In the genomic region with DNA sequence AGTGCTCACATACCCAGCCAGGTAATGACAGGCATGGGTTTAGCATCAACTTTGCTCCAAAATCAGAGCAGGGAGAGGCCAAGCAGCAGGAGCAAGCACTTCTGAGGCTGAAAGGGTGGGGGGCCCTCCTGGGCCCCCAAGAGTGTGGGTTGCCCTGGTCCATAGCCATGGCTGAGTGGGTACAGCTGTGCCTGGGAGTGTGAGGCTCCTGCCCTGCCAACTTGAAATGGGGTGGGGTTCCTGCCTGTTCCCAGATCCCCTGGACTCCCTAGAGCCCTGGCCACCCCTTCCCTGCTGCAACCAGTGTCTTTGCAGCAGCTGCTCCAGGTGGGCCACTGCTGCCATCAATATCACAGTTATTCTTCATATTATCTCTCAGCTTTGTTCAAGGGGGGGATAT, we compare ENCODE assay signal across 31 cellular contexts.
"Had no signal": no experiment of that assay in that cellular context is flagged by ENCODE, and none has a peak within 500 bp of the region (broad histone marks: within the 10 kb centered on the region; RNA-seq: fewer than 3 reads in every experiment).

No MANE protein-coding gene starts in this region.

- H3K4me1 Mint-ChIP-seq: activated B cell treated with CpG ODN at 0.5 μM for 24 hours; activated naive CD4-positive, alpha-beta T cell treated with anti-CD3 and anti-CD28 coated beads, Interleukin-2, amount 50 U/mL, for 24 hours; activated naive CD8-positive, alpha-beta T cell treated with anti-CD3 and anti-CD28 coated beads for 36 hours; activated naive CD8-positive, alpha-beta T cell treated with anti-CD3 and anti-CD28 coated beads, Interleukin-2, amount 50 U/mL, for 24 hours; T-helper 17 cell had no signal

- H3K9me3 Mint-ChIP-seq: activated B cell treated with CpG ODN at 0.5 μM for 24 hours; activated CD8-positive, alpha-beta T cell treated with anti-CD3 and anti-CD28 coated beads for 36 hours; activated naive CD4-positive, alpha-beta T cell treated with anti-CD3 and anti-CD28 coated beads for 36 hours; activated naive CD4-positive, alpha-beta T cell treated with anti-CD3 and anti-CD28 coated beads, Interleukin-2, amount 50 U/mL, for 24 hours; activated naive CD8-positive, alpha-beta T cell treated with anti-CD3 and anti-CD28 coated beads for 36 hours; activated naive CD8-positive, alpha-beta T cell treated with anti-CD3 and anti-CD28 coated beads, Interleukin-2, amount 50 U/mL, for 24 hours; activated T-cell treated with anti-CD3 and anti-CD28 coated beads, Interleukin-2, amount 50 U/mL, for 4 hours; activated T-helper 2 cell treated with anti-CD3 and anti-CD28 coated beads, Interferon-gamma antibody, Interleukin-2, Interleukin-4, amounts not matched to agents 10 μg/mL and 5 μg/mL and 100 μg/mL, durations not matched to agents 14 hours and 24 hours and 36 hours; effector memory CD8-positive, alpha-beta T cell; T-helper 2 cell treated with Interferon-gamma antibody and Interleukin-4, amounts not matched to agents 5 μg/mL and 100 μg/mL, for 36 hours had no signal

- H3K4me3 ChIP-seq: adrenal gland, body of pancreas, esophagus squamous epithelium, gastroesophageal sphincter had no signal

- H3K36me3 Mint-ChIP-seq: activated naive CD4-positive, alpha-beta T cell treated with anti-CD3 and anti-CD28 coated beads, Interleukin-2, amount 50 U/mL, for 24 hours; activated naive CD8-positive, alpha-beta T cell treated with anti-CD3 and anti-CD28 coated beads for 36 hours had no signal

- ATAC-seq: activated CD4-positive, CD25-positive, alpha-beta regulatory T cell treated with anti-CD3 and anti-CD28 coated beads, Interleukin-2, amount 50 U/mL, for 24 hours; activated CD8-positive, alpha-beta T cell treated with anti-CD3 and anti-CD28 coated beads for 36 hours; activated naive CD8-positive, alpha-beta T cell treated with anti-CD3 and anti-CD28 coated beads, Interleukin-2, amount 50 U/mL, for 24 hours; activated T-cell treated with anti-CD3 and anti-CD28 coated beads, Interleukin-2, amount 50 U/mL, for 4 hours; body of pancreas; effector memory CD8-positive, alpha-beta T cell; gastroesophageal sphincter; T-helper 17 cell had no signal

- H3K4me3 Mint-ChIP-seq: activated B cell treated with CpG ODN at 0.5 μM for 24 hours; activated CD8-positive, alpha-beta T cell treated with anti-CD3 and anti-CD28 coated beads for 36 hours; activated naive CD4-positive, alpha-beta T cell treated with anti-CD3 and anti-CD28 coated beads for 36 hours; activated naive CD4-positive, alpha-beta T cell treated with anti-CD3 and anti-CD28 coated beads, Interleukin-2, amount 50 U/mL, for 24 hours; activated naive CD8-positive, alpha-beta T cell treated with anti-CD3 and anti-CD28 coated beads for 36 hours; activated naive CD8-positive, alpha-beta T cell treated with anti-CD3 and anti-CD28 coated beads, Interleukin-2, amount 50 U/mL, for 24 hours; activated T-cell treated with anti-CD3 and anti-CD28 coated beads, Interleukin-2, amount 50 U/mL, for 4 hours; effector memory CD8-positive, alpha-beta T cell; T-helper 17 cell; T-helper 2 cell treated with Interferon-gamma antibody and Interleukin-4, amounts not matched to agents 5 μg/mL and 100 μg/mL, for 36 hours had no signal

- H3K4me1 ChIP-seq: adrenal gland, body of pancreas, esophagus squamous epithelium, gastroesophageal sphincter had no signal

- DNase-seq: activated B cell treated with CpG ODN at 0.5 μM for 24 hours; activated CD4-positive, alpha-beta T cell treated with anti-CD3 and anti-CD28 coated beads for 48 hours; activated CD4-positive, alpha-beta T cell treated with anti-CD3 and anti-CD28 coated beads, Interleukin-2, amount 50 U/mL, for 1 hour; activated CD4-positive, alpha-beta T cell treated with anti-CD3 and anti-CD28 coated beads, Interleukin-2, amount 50 U/mL, for 48 hours; activated CD8-positive, alpha-beta memory T cell treated with anti-CD3 and anti-CD28 coated beads for 24 hours; activated CD8-positive, alpha-beta T cell treated with anti-CD3 and anti-CD28 coated beads for 36 hours; activated effector memory CD4-positive, alpha-beta T cell treated with anti-CD3 and anti-CD28 coated beads, Interleukin-2, amount 50 U/mL, for 16 hours; activated naive CD4-positive, alpha-beta T cell treated with anti-CD3 and anti-CD28 coated beads for 36 hours; activated naive CD8-positive, alpha-beta T cell treated with anti-CD3 and anti-CD28 coated beads for 36 hours; activated naive CD8-positive, alpha-beta T cell treated with anti-CD3 and anti-CD28 coated beads, Interleukin-2, amount 50 U/mL, for 24 hours; activated T-cell treated with anti-CD3 and anti-CD28 coated beads, Interleukin-2, amount 50 U/mL, for 4 hours; adrenal gland; amygdala; body of pancreas; caudate nucleus; cortex of kidney; dermis blood vessel endothelial cell; effector CD4-positive, alpha-beta T cell; effector memory CD8-positive, alpha-beta T cell; esophagus squamous epithelium; foreskin melanocyte; T-helper 1 cell; T-helper 17 cell; T1000; WERI-Rb-1 had no signal

- H3K27ac Mint-ChIP-seq: activated B cell treated with CpG ODN at 0.5 μM for 24 hours; activated CD8-positive, alpha-beta T cell treated with anti-CD3 and anti-CD28 coated beads for 36 hours; activated naive CD4-positive, alpha-beta T cell treated with anti-CD3 and anti-CD28 coated beads for 36 hours; activated naive CD4-positive, alpha-beta T cell treated with anti-CD3 and anti-CD28 coated beads, Interleukin-2, amount 50 U/mL, for 24 hours; activated naive CD8-positive, alpha-beta T cell treated with anti-CD3 and anti-CD28 coated beads for 36 hours; activated naive CD8-positive, alpha-beta T cell treated with anti-CD3 and anti-CD28 coated beads, Interleukin-2, amount 50 U/mL, for 24 hours; activated T-helper 2 cell treated with anti-CD3 and anti-CD28 coated beads, Interferon-gamma antibody, Interleukin-2, Interleukin-4, amounts not matched to agents 10 μg/mL and 5 μg/mL and 100 μg/mL, durations not matched to agents 14 hours and 24 hours and 36 hours; effector memory CD8-positive, alpha-beta T cell; T-helper 17 cell; T-helper 2 cell treated with Interferon-gamma antibody and Interleukin-4, amounts not matched to agents 5 μg/mL and 100 μg/mL, for 36 hours had no signal

- H3K27me3 ChIP-seq: adrenal gland, body of pancreas, esophagus squamous epithelium, gastroesophageal sphincter had no signal

- H3K36me3 ChIP-seq: adrenal gland, esophagus squamous epithelium, gastroesophageal sphincter, WERI-Rb-1 had no signal

- H3K27ac ChIP-seq: adrenal gland, body of pancreas, epithelial cell of prostate, esophagus squamous epithelium, gastroesophageal sphincter, WERI-Rb-1 had no signal

- H3K27me3 Mint-ChIP-seq: activated B cell treated with CpG ODN at 0.5 μM for 24 hours; activated CD8-positive, alpha-beta T cell treated with anti-CD3 and anti-CD28 coated beads for 36 hours; activated naive CD4-positive, alpha-beta T cell treated with anti-CD3 and anti-CD28 coated beads, Interleukin-2, amount 50 U/mL, for 24 hours; activated naive CD8-positive, alpha-beta T cell treated with anti-CD3 and anti-CD28 coated beads for 36 hours; activated naive CD8-positive, alpha-beta T cell treated with anti-CD3 and anti-CD28 coated beads, Interleukin-2, amount 50 U/mL, for 24 hours; effector memory CD8-positive, alpha-beta T cell; T-helper 17 cell had no signal

- H3K9me3 ChIP-seq: adrenal gland, body of pancreas, esophagus squamous epithelium, gastroesophageal sphincter had no signal
